20 cellular contexts compared by ENCODE assay signal in genomic region chr1:207972350-207972749, GRCh38.
DNase-seq lines count a peak whose midpoint lies in the region; ATAC-seq and TF ChIP-seq lines count a peak whose summit lies in the region.
"Had no signal": no experiment of that assay in that cellular context is flagged by ENCODE, and none has a peak within 500 bp of the region (broad histone marks: within the 10 kb centered on the region; RNA-seq: fewer than 3 reads in every experiment).

No MANE protein-coding gene starts in this region.

- H3K4me3 Mint-ChIP-seq in dendritic cell treated with granulocyte-macrophage colony-stimulating factor and Interleukin-4, amounts not matched to agents 40 ng/mL and 50 ng/mL, for 4 days, result no peak overlapping the region
- no peak overlapping the region for H3K4me3 Mint-ChIP-seq in HFFc6
- H3K4me3 Mint-ChIP-seq: CD8-positive, alpha-beta memory T cell; H9 had no signal

- H3K9me3 Mint-ChIP-seq in dendritic cell treated with granulocyte-macrophage colony-stimulating factor and Interleukin-4, amounts not matched to agents 40 ng/mL and 50 ng/mL, for 4 days, result no peaks in the 10 kb centered on the region
- H3K9me3 Mint-ChIP-seq in HFFc6, result no peaks in the 10 kb centered on the region
- H3K9me3 Mint-ChIP-seq: CD8-positive, alpha-beta memory T cell; H9 had no signal

- peaks cover 6% of the 10 kb centered on the region for H3K4me1 ChIP-seq in upper lobe of right lung

- no peak overlapping the region for H3K4me3 ChIP-seq in upper lobe of right lung

- H3K27ac ChIP-seq in upper lobe of right lung, result no peak overlapping the region

- DNase-seq in Right ventricle myocardium superior (no peak), left cardiac atrium (no peak), myocyte (ENCODE audit: low read depth) (peak; percentile 11), upper lobe of right lung (no peak), HFFc6 (no peak), OCI-M1 (lab: John Stamatoyannopoulos, UW) (no peak), NCI-H446 treated with DMSO at 0.1 percent for 48 hours (lab: John Stamatoyannopoulos, UW) (no peak)
- DNase-seq: AML-193; C1 segment of cervical spinal cord; Calu3; CD8-positive, alpha-beta memory T cell; DMS153; H9; KG1; NCI-H1092 treated with DMSO at 0.1 percent for 48 hours; NCI-H1436 treated with DMSO at 0.1 percent for 48 hours; NCI-H1930; NCI-H226; NCI-H526 had no signal

- TF ChIP-seq CTCF in upper lobe of right lung (IDR thresholded peaks at IDR 0.05) (no peak), HFFc6 (IDR thresholded peaks at IDR 0.05) (no peak)

- peaks cover 16% of the 10 kb centered on the region for H3K27me3 Mint-ChIP-seq in dendritic cell treated with granulocyte-macrophage colony-stimulating factor and Interleukin-4, amounts not matched to agents 40 ng/mL and 50 ng/mL, for 4 days
- H3K27me3 Mint-ChIP-seq in HFFc6 (ENCODE audit: insufficient read depth), result peaks cover 19% of the 10 kb centered on the region

- intact Hi-C loops in Right ventricle myocardium superior (cut with DNase I) (no loop called here), left cardiac atrium (cut with DNase I) (no loop called here), upper lobe of right lung (cut with DNase I) (no loop called here)
- intact Hi-C loops in dendritic cell treated with granulocyte-macrophage colony-stimulating factor and Interleukin-4, amounts not matched to agents 40 ng/mL and 50 ng/mL, for 4 days (cut with micrococcal nuclease), result no loop called here

- H3K36me3 ChIP-seq in upper lobe of right lung, result no peaks in the 10 kb centered on the region

- peak overlapping the region; percentile 45 for H3K27ac Mint-ChIP-seq in dendritic cell treated with granulocyte-macrophage colony-stimulating factor and Interleukin-4, amounts not matched to agents 40 ng/mL and 50 ng/mL, for 4 days
- H3K27ac Mint-ChIP-seq in HFFc6, result no peak overlapping the region
- H3K27ac Mint-ChIP-seq: H9 had no signal

- ATAC-seq in Right ventricle myocardium superior (ENCODE audit: poor library complexity) (peak; percentile 19), left cardiac atrium (no peak), upper lobe of right lung (peak; percentile 21)

- H3K9me3 ChIP-seq in upper lobe of right lung, result no peaks in the 10 kb centered on the region

- peaks cover 18% of the 10 kb centered on the region for H3K4me1 Mint-ChIP-seq in dendritic cell treated with granulocyte-macrophage colony-stimulating factor and Interleukin-4, amounts not matched to agents 40 ng/mL and 50 ng/mL, for 4 days (ENCODE audit: low read depth)
- peaks cover 21% of the 10 kb centered on the region for H3K4me1 Mint-ChIP-seq in HFFc6 (ENCODE audit: low read depth)
- H3K4me1 Mint-ChIP-seq: CD8-positive, alpha-beta memory T cell; H9 had no signal

- H3K27me3 ChIP-seq in upper lobe of right lung, result no peaks in the 10 kb centered on the region

- no peaks in the 10 kb centered on the region for H3K36me3 Mint-ChIP-seq in dendritic cell treated with granulocyte-macrophage colony-stimulating factor and Interleukin-4, amounts not matched to agents 40 ng/mL and 50 ng/mL, for 4 days (ENCODE audit: low read depth)
- no peaks in the 10 kb centered on the region for H3K36me3 Mint-ChIP-seq in HFFc6 (ENCODE audit: low read depth)
- H3K36me3 Mint-ChIP-seq: CD8-positive, alpha-beta memory T cell had no signal

Comparison
In these comparisons a context has a peak if more than half of its experiments do, and no peak if none do; other contexts are left out.
1. ATAC-seq: peak in Right ventricle myocardium superior (single experiment) and upper lobe of right lung (single experiment); none in left cardiac atrium (0 of 2).